2 cellular contexts compared by ENCODE assay signal in genomic region chr2:11708106-11708505, GRCh38.
A peak's percentile ranks its signal among the peaks of the same experiment; 100 is the strongest.
TF ChIP-seq lines count a peak whose summit lies in the region.

No MANE protein-coding gene starts in this region.

TF ChIP-seq in A549, 52 proteins besides CTCF, POLR2A, EP300 and RAD21:
- TF ChIP-seq SREBF2 (IDR thresholded peaks at IDR 0.05) (no peak), MAFK (IDR thresholded peaks at IDR 0.05; ENCODE audit: partially characterized antibody) (peak; percentile 98)

TF ChIP-seq in IMR-90, 13 proteins besides CTCF, POLR2A, EP300 and RAD21:
- TF ChIP-seq ELK1 (IDR thresholded peaks at IDR 0.05; ENCODE audit: borderline replicate concordance, low read depth, low read length) = no peak
- TF ChIP-seq MAFK (IDR thresholded peaks at IDR 0.05; ENCODE audit: low read depth, low read length) = peak; percentile 98
TF ChIP-seq in IMR-90: peak in this region for 1.
